In genomic region chr7:107999814-108000560, GRCh38 we compare ENCODE assay signal across 13 cellular contexts. TPM values are rescaled to one million over a fixed set of nuclear protein-coding genes. Genes with fewer than 3 reads are reported as not detected.
DNase-seq lines count a peak whose midpoint lies in the region; ATAC-seq, FAIRE-seq and TF ChIP-seq lines count a peak whose summit lies in the region.
"Had no signal": no experiment of that assay in that cellular context is flagged by ENCODE, and none has a peak within 500 bp of the region (broad histone marks: within the 10 kb centered on the region; RNA-seq: fewer than 3 reads in every experiment).

No MANE protein-coding gene starts in this region.

- H3K36me3 ChIP-seq in BLaER1: no peaks in the 10 kb centered on the region
- H3K36me3 ChIP-seq: BLaER1 treated with 17β-estradiol and CSF1 and Interleukin-3, amounts not matched to agents 10 nM and 100 nM had no signal

- H3K27me3 ChIP-seq in BLaER1: peaks cover 40% of the 10 kb centered on the region

- peaks cover 13% of the 10 kb centered on the region for H3K4me1 ChIP-seq in BLaER1

- peak; percentile 66 for DNase-seq in RCC 7860 (ENCODE audit: low spot score)
- DNase-seq in epithelial cell of proximal tubule (ENCODE audit: low read depth): no peak
- DNase-seq in neural crest cell (ENCODE audit: low read depth, low spot score): no peak
- no peak for DNase-seq in stimulated activated CD8-positive, alpha-beta memory T cell treated with anti-CD3 and anti-CD28 coated beads, Interleukin-4, amount 100 ng/mL, for 48 hours
- DNase-seq in iPS-NIHi7 (ENCODE audit: extremely low spot score): no peak
- no peak for DNase-seq in DMS 273 (lab: John Stamatoyannopoulos, UW; ENCODE audit: unreplicated experiment)
- DNase-seq: activated CD8-positive, alpha-beta memory T cell treated with anti-CD3 and anti-CD28 coated beads, Interleukin-2, amount 10 ng/mL, durations not matched to agents 7 days and 5 days; KBM-7; NCI-H524 had no signal

- FAIRE-seq in RCC 7860 (lab: Jason Lieb, UNC): peak; percentile 75

- H3K27ac Mint-ChIP-seq in neural crest cell (ENCODE audit: unreplicated experiment): no peak overlapping the region
- H3K27ac Mint-ChIP-seq: activated CD8-positive, alpha-beta memory T cell treated with anti-CD3 and anti-CD28 coated beads, Interleukin-2, amount 10 ng/mL, durations not matched to agents 7 days and 5 days had no signal

- peaks cover 59% of the 10 kb centered on the region for H3K4me1 Mint-ChIP-seq in neural crest cell

- H3K4me3 ChIP-seq in BLaER1 (no peak overlapping the region), epithelial cell of proximal tubule (ENCODE audit: low read depth, low read length) (peak overlapping the region; percentile 85)
- H3K4me3 ChIP-seq: BLaER1 treated with 17β-estradiol and CSF1 and Interleukin-3, amounts not matched to agents 10 nM and 100 nM had no signal

- H4K20me1 ChIP-seq in BLaER1: no peaks in the 10 kb centered on the region
- H4K20me1 ChIP-seq: BLaER1 treated with 17β-estradiol and CSF1 and Interleukin-3, amounts not matched to agents 10 nM and 100 nM had no signal

- H3K9ac ChIP-seq in BLaER1: no peak overlapping the region
- H3K9ac ChIP-seq: BLaER1 treated with 17β-estradiol and CSF1 and Interleukin-3, amounts not matched to agents 10 nM and 100 nM had no signal

- H3K9me3 Mint-ChIP-seq in neural crest cell: no peaks in the 10 kb centered on the region

- peaks cover 33% of the 10 kb centered on the region for H3K9me3 ChIP-seq in BLaER1

- H3K36me3 Mint-ChIP-seq in neural crest cell (ENCODE audit: low read depth): peaks cover 9% of the 10 kb centered on the region
- H3K36me3 Mint-ChIP-seq: activated CD8-positive, alpha-beta memory T cell treated with anti-CD3 and anti-CD28 coated beads, Interleukin-2, amount 10 ng/mL, durations not matched to agents 7 days and 5 days had no signal

- TF ChIP-seq CTCF in epithelial cell of proximal tubule (conservative IDR thresholded peaks at IDR 0.05; ENCODE audit: low read depth, low read length) (no peak), neural crest cell (conservative IDR thresholded peaks at IDR 0.05) (no peak)

- H3K4me3 Mint-ChIP-seq in neural crest cell: peak overlapping the region; percentile 74
- H3K4me3 Mint-ChIP-seq: activated CD8-positive, alpha-beta memory T cell treated with anti-CD3 and anti-CD28 coated beads, Interleukin-2, amount 10 ng/mL, durations not matched to agents 7 days and 5 days had no signal

- peak overlapping the region; percentile 17; the same call in 1 of the 2 replicates for H3K4me2 ChIP-seq in BLaER1

- H3K27me3 Mint-ChIP-seq in neural crest cell (ENCODE audit: low read depth): peaks cover 71% of the 10 kb centered on the region

- ATAC-seq in HG02870 (IDR thresholded peaks at IDR 0.05; ENCODE audit: unreplicated experiment): no peak
- ATAC-seq: activated CD8-positive, alpha-beta memory T cell treated with anti-CD3 and anti-CD28 coated beads, Interleukin-2, amount 10 ng/mL, durations not matched to agents 7 days and 5 days had no signal

- H3K27ac ChIP-seq in BLaER1: no peak overlapping the region
- H3K27ac ChIP-seq: BLaER1 treated with 17β-estradiol and CSF1 and Interleukin-3, amounts not matched to agents 10 nM and 100 nM had no signal

RNA-seq across cellular contexts. Expression of gene LAMB1, which starts 3.0 kb away (rescaled TPM):
- total RNA-seq in epithelial cell of proximal tubule (170 and 220 TPM in 2 replicates), neural crest cell (127 and 131 TPM in 2 replicates)
- total RNA-seq: activated CD8-positive, alpha-beta memory T cell treated with anti-CD3 and anti-CD28 coated beads, Interleukin-2, amount 10 ng/mL, durations not matched to agents 7 days and 5 days; T-helper 2 cell treated with Interferon-gamma antibody and Interleukin-4, amounts not matched to agents 100 ng/mL and 5 ng/mL, for 36 hours had no signal
